ENCODE assay signal across 12 cellular contexts in genomic region chr4:175504316-175504715, GRCh38.
"Had no signal": no experiment of that assay in that cellular context is flagged by ENCODE, and none has a peak within 500 bp of the region (broad histone marks: within the 10 kb centered on the region; RNA-seq: fewer than 3 reads in every experiment).

No MANE protein-coding gene starts in this region.

- H3K36me3 ChIP-seq: left lung had no signal

- H3K4me3 Mint-ChIP-seq: activated naive CD4-positive, alpha-beta T cell treated with anti-CD3 and anti-CD28 coated beads for 36 hours; activated T-helper 17 cell treated with anti-CD3 and anti-CD28 coated beads, Interleukin-2, amount 50 U/mL, for 72 hours; brain; nephron; stimulated activated naive CD8-positive, alpha-beta T cell treated with anti-CD3 and anti-CD28 coated beads, Interleukin-15, amount 100 ng/mL, for 72 hours had no signal

- H3K4me1 Mint-ChIP-seq: activated T-helper 17 cell treated with anti-CD3 and anti-CD28 coated beads, Interleukin-2, amount 50 U/mL, for 72 hours; brain; nephron; stimulated activated naive CD8-positive, alpha-beta T cell treated with anti-CD3 and anti-CD28 coated beads, Interleukin-15, amount 100 ng/mL, for 72 hours had no signal

- ATAC-seq: activated T-helper 17 cell treated with anti-CD3 and anti-CD28 coated beads, Interleukin-2, amount 50 U/mL, for 72 hours; left lung; stimulated activated naive CD8-positive, alpha-beta T cell treated with anti-CD3 and anti-CD28 coated beads, Interleukin-15, amount 100 ng/mL, for 72 hours had no signal

- H3K27me3 ChIP-seq: left lung had no signal

- H3K27me3 Mint-ChIP-seq: activated T-helper 17 cell treated with anti-CD3 and anti-CD28 coated beads, Interleukin-2, amount 50 U/mL, for 72 hours; stimulated activated naive CD8-positive, alpha-beta T cell treated with anti-CD3 and anti-CD28 coated beads, Interleukin-15, amount 100 ng/mL, for 72 hours had no signal

- DNase-seq: activated CD4-positive, alpha-beta T cell treated with anti-CD3 and anti-CD28 coated beads for 48 hours; activated naive CD4-positive, alpha-beta T cell treated with anti-CD3 and anti-CD28 coated beads for 36 hours; cerebellar nuclear complex; islet precursor cell; left lung; stimulated activated CD4-positive, alpha-beta T cell treated with anti-CD3 and anti-CD28 coated beads, Interleukin-4, amount 100 ng/mL, for 1 hour; stimulated activated CD8-positive, alpha-beta memory T cell treated with anti-CD3 and anti-CD28 coated beads, Interleukin-4, amount 100 ng/mL, for 48 hours; stimulated activated naive CD8-positive, alpha-beta T cell treated with anti-CD3 and anti-CD28 coated beads, Interleukin-15, amount 100 ng/mL, for 72 hours; T1000 had no signal

- H3K9me3 Mint-ChIP-seq: nephron had no signal

- H3K4me1 ChIP-seq: left lung had no signal

- H3K36me3 Mint-ChIP-seq: brain had no signal

- H3K27ac ChIP-seq: left lung had no signal

- H3K4me3 ChIP-seq: left lung had no signal

- H3K27ac Mint-ChIP-seq: activated naive CD4-positive, alpha-beta T cell treated with anti-CD3 and anti-CD28 coated beads for 36 hours; activated T-helper 17 cell treated with anti-CD3 and anti-CD28 coated beads, Interleukin-2, amount 50 U/mL, for 72 hours; brain; nephron; stimulated activated naive CD8-positive, alpha-beta T cell treated with anti-CD3 and anti-CD28 coated beads, Interleukin-15, amount 100 ng/mL, for 72 hours had no signal
